ENCODE assay signal across 18 cellular contexts in genomic region chr10:45091968-45092367, GRCh38.
A peak's percentile ranks its signal among the peaks of the same experiment; 100 is the strongest.
DNase-seq lines count a peak whose midpoint lies in the region; TF ChIP-seq lines count a peak whose summit lies in the region.
"Had no signal": no experiment of that assay in that cellular context is flagged by ENCODE, and none has a peak within 500 bp of the region (broad histone marks: within the 10 kb centered on the region; RNA-seq: fewer than 3 reads in every experiment).

No MANE protein-coding gene starts in this region.

- no peaks in the 10 kb centered on the region for H3K36me3 ChIP-seq in MM.1S (replicated peaks; ENCODE audit: insufficient read depth, low read length)
- H3K36me3 ChIP-seq: ovary had no signal

- H3K9me3 ChIP-seq in MM.1S (replicated peaks; ENCODE audit: insufficient read depth, low read length) = no peaks in the 10 kb centered on the region
- H3K9me3 ChIP-seq: ovary, testis had no signal

- CTCF ChIA-PET in GM10248 (lab: Yijun Ruan, JAX) = no interaction called here

- H2AFZ ChIP-seq in MM.1S (ENCODE audit: low read length) = 0 out of 2 replicates have a peak overlapping the region, but pooled peaks have one; percentile 19

- intact Hi-C loops in posterior cingulate gyrus (cut with DNase I) = no loop called here

- H3K4me2 ChIP-seq in MM.1S (ENCODE audit: low read depth, low read length) = no peak overlapping the region; the same call in 1 of the 2 replicates

- H3K27ac ChIP-seq in MM.1S (ENCODE audit: low read length) = peak overlapping the region; percentile 5; the same call in 1 of the 2 replicates
- H3K27ac ChIP-seq: ovary, testis had no signal

- H3K9me2 ChIP-seq in MM.1S (replicated peaks; ENCODE audit: insufficient read depth, low read length) = no peaks in the 10 kb centered on the region

- no peak for TF ChIP-seq CTCF in MM.1S (IDR thresholded peaks at IDR 0.05; ENCODE audit: low read length)
- TF ChIP-seq CTCF in GM10248 (IDR thresholded peaks at IDR 0.05; ENCODE audit: control extremely low read depth, extremely low read depth, low read depth, missing control alignments) = no peak
- TF ChIP-seq CTCF in GM10266 (IDR thresholded peaks at IDR 0.05; ENCODE audit: control insufficient read depth, insufficient read depth, low read depth, missing control alignments) = no peak

- peaks cover 17% of the 10 kb centered on the region for H3K4me1 ChIP-seq in MM.1S (ENCODE audit: low read length)
- H3K4me1 ChIP-seq: testis had no signal

- H3K79me2 ChIP-seq in MM.1S (ENCODE audit: low read length) = no peaks in the 10 kb centered on the region

- H3F3A ChIP-seq in MM.1S (ENCODE audit: insufficient read depth, low read length) = 0 out of 2 replicates have a peak, but pooled peaks cover 4% of the 10 kb centered on the region

- DNase-seq in NCI-H524 (lab: John Stamatoyannopoulos, UW) = peak; percentile 30 to 71
- no peak for DNase-seq in NCI-H524 treated with DMSO at 0.1 percent for 48 hours (lab: John Stamatoyannopoulos, UW)
- peak; percentile 10 for DNase-seq in MM.1S
- peak; percentile 55 for DNase-seq in cerebellar cortex (ENCODE audit: low spot score)
- peak in 7 of 10 donors; percentile 13 to 71 (median 22) for DNase-seq in posterior cingulate gyrus
- no peak for DNase-seq in NOMO-1 treated with dmso at 0.1 percent for 144 hours (lab: John Stamatoyannopoulos, UW; ENCODE audit: unreplicated experiment)
- no peak for DNase-seq in GM10248 (ENCODE audit: extremely low spot score)
- DNase-seq in GM10266 (ENCODE audit: extremely low spot score) = no peak
- DNase-seq: activated CD4-positive, alpha-beta T cell treated with anti-CD3 and anti-CD28 coated beads for 36 hours; activated naive CD4-positive, alpha-beta T cell treated with anti-CD3 and anti-CD28 coated beads, Interleukin-2, amount 50 U/mL, for 16 hours; cerebellar nuclear complex; DMS153; foreskin melanocyte; kidney; MV-4-11; naive B cell; ovary; testis had no signal

- POLR2A ChIA-PET in GM10248 (lab: Yijun Ruan, JAX) = no interaction called here

- H3K4me3 ChIP-seq in MM.1S (ENCODE audit: low read length) = no peak overlapping the region
- H3K4me3 ChIP-seq: ovary, testis had no signal

- H3K27me3 ChIP-seq in MM.1S (replicated peaks; ENCODE audit: insufficient read depth, low read length) = no peaks in the 10 kb centered on the region
- H3K27me3 ChIP-seq: ovary, testis had no signal

- H4K20me1 ChIP-seq in MM.1S (ENCODE audit: insufficient read depth, low read length) = no peaks in the 10 kb centered on the region

- H3K9ac ChIP-seq in MM.1S (ENCODE audit: low read length) = no peak overlapping the region

Comparison
In these comparisons a context has a peak if more than half of its experiments do, and no peak if none do; other contexts are left out.
1. DNase-seq: peak in NCI-H524 (2 of 2), MM.1S (single experiment), cerebellar cortex (single experiment) and posterior cingulate gyrus (7 of 10); none in NCI-H524 treated with DMSO at 0.1 percent for 48 hours (single experiment), NOMO-1 treated with dmso at 0.1 percent for 144 hours (single experiment), GM10248 (single experiment) and GM10266 (single experiment).